Comparison of ENCODE assay signal across 8 cellular contexts in the genomic region with DNA sequence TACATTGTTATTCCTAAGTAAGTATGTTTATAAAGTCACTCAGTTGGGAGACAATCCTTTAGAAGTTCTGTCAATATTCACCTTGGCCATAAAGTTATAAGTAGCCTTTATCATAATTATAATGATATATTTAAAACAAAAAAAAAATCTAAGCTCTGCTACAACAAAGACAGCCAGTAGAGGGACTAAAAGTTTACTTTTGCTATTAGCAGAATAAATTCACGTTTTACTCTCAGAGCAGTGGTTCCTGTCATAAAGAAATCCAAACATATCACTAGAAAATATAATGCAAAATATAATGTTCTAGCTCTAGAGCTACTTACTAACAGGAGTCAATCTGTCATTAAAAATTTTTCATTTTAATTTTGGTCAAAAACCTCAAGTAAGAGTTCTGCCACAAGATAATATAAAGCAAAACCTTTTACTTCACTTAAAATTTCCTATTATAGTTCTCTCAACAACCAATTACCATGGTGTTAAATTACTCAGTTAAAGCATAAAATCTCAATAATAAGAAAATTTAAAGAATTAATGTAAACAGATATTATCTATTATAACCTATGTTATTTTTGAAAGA. TPM values are rescaled to one million over a fixed set of nuclear protein-coding genes. Genes with fewer than 3 reads are reported as not detected.
DNase-seq lines count a peak whose midpoint lies in the region; ATAC-seq and TF ChIP-seq lines count a peak whose summit lies in the region.

No MANE protein-coding gene starts in this region.

- H3K9me3 Mint-ChIP-seq in mesothelial cell of epicardium = no peaks in the 10 kb centered on the region
- H3K9me3 Mint-ChIP-seq in WTC11 = no peaks in the 10 kb centered on the region

- H3K9ac ChIP-seq in mammary epithelial cell (ENCODE audit: insufficient read depth, low read length) = no peak overlapping the region

- intact Hi-C loops in mammary epithelial cell (cut with micrococcal nuclease) = loop anchor here (2.0 kb wide), 2 partner anchors 18 to 362 kb away; a partner anchor contains a TSS
- intact Hi-C loops in sciatic nerve (cut with DNase I) = no loop called here

- no peak overlapping the region for H3K27ac Mint-ChIP-seq in mesothelial cell of epicardium
- H3K27ac Mint-ChIP-seq in WTC11 = no peak overlapping the region

- no peak for ATAC-seq in HG03135 (IDR thresholded peaks at IDR 0.05; ENCODE audit: unreplicated experiment)
- ATAC-seq in WTC11 = no peak
- ATAC-seq in sciatic nerve = no peak

- CTCF ChIA-PET in mammary epithelial cell (lab: Charles Lee; ENCODE audit: low non-redundant PET) = interaction anchor here (0.6 to 1.0 kb wide), 6 partner anchors 138 to 363 kb away, joined by 3 to 5 read pairs (median 3); no protein-coding TSS in a partner anchor
- CTCF ChIA-PET in WTC11 (lab: Charles Lee) = interaction anchor here (0.6 to 4.0 kb wide), 13 partner anchors 8 to 362 kb away, joined by 3 to 33 read pairs (median 4); a partner anchor contains a TSS

- no peaks in the 10 kb centered on the region for H3K4me1 ChIP-seq in mammary epithelial cell (ENCODE audit: insufficient read depth, low read length)

- 43% methylated on average over 1 of the region's 1 CpG for WGBS in mammary epithelial cell (ENCODE audit: low coverage, missing lambda C conversion rate)

- H3K4me2 ChIP-seq in mammary epithelial cell (ENCODE audit: insufficient read depth, low read depth, low read length) = no peak overlapping the region

- H3K79me2 ChIP-seq in mammary epithelial cell (ENCODE audit: insufficient read depth, low read length) = peaks cover 9% of the 10 kb centered on the region

- H4K20me1 ChIP-seq in mammary epithelial cell (ENCODE audit: insufficient read depth, low read length) = no peaks in the 10 kb centered on the region

- no peak overlapping the region for H2AFZ ChIP-seq in mammary epithelial cell (ENCODE audit: low read depth, low read length)

- DNase-seq in CD1c-positive myeloid dendritic cell (ENCODE audit: extremely low spot score) = peak; percentile 59
- DNase-seq in mammary epithelial cell = no peak
- DNase-seq in mesothelial cell of epicardium (ENCODE audit: low spot score in 2 of 2, unreplicated experiment in 2 of 2) = no peak
- DNase-seq in WTC11 (ENCODE audit: low spot score) = no peak
- DNase-seq in GOT3 (lab: John Stamatoyannopoulos, UW) = no peak
- no peak for DNase-seq in sciatic nerve (ENCODE audit: low spot score)

- H3K4me3 ChIP-seq in mammary epithelial cell (replicated peaks in 1 of 3; ENCODE audit: insufficient read depth in 1 of 3, low read depth in 2 of 3, low read length in 3 of 3) = no peak overlapping the region

- H3K4me1 Mint-ChIP-seq in mesothelial cell of epicardium = peaks cover 2% of the 10 kb centered on the region
- peaks cover 37% of the 10 kb centered on the region for H3K4me1 Mint-ChIP-seq in WTC11

- H3K4me3 Mint-ChIP-seq in mesothelial cell of epicardium (no peak overlapping the region), WTC11 (no peak overlapping the region)

- H3K36me3 Mint-ChIP-seq in mesothelial cell of epicardium (peaks cover 4% of the 10 kb centered on the region), WTC11 (peaks cover 7% of the 10 kb centered on the region)

- BruUV-seq in mammary epithelial cell (replicated peaks; lab: Mats Ljungman, UMichigan) = no TSS peak

- TF ChIP-seq CTCF in LNCAP (IDR thresholded peaks at IDR 0.05) (peak; percentile 49; the same call in 1 of the 2 replicates), mammary epithelial cell (conservative IDR thresholded peaks at IDR 0.05 in 1 of 2, IDR thresholded peaks at IDR 0.05 in 1 of 2; ENCODE audit: extremely low read depth in 1 of 2, insufficient read depth in 1 of 2, low read depth in 1 of 2, low read length in 2 of 2) (peak; percentile 53 to 60), mesothelial cell of epicardium (IDR thresholded peaks at IDR 0.05; ENCODE audit: unreplicated experiment) (peak; percentile 63), WTC11 (IDR thresholded peaks at IDR 0.05) (no peak; the same call in 1 of the 2 replicates)

- no peak overlapping the region for H3K27ac ChIP-seq in mammary epithelial cell (ENCODE audit: insufficient read depth, low read depth, low read length)

- POLR2A ChIA-PET in WTC11 (lab: Charles Lee) = interaction anchor here (0.6 to 1.0 kb wide), 2 partner anchors 18 to 308 kb away, joined by 3 read pairs; a partner anchor contains a TSS

- H3K9me3 ChIP-seq in mammary epithelial cell (replicated peaks; ENCODE audit: insufficient read depth, low read length) = no peaks in the 10 kb centered on the region

- in situ Hi-C loops in mammary epithelial cell (cut with MboI; ENCODE audit: low sequenced_read_pairs in 2 of 2) = no loop called here

- H3K36me3 ChIP-seq in mammary epithelial cell (ENCODE audit: insufficient read depth, low read length) = peaks cover 22% of the 10 kb centered on the region

- dilution Hi-C loops in mammary epithelial cell (cut with HindIII; ENCODE audit: low sequenced_read_pairs) = loop anchor here (25.0 kb wide), 1 partner anchor 352 kb away; no protein-coding TSS in a partner anchor

- no peaks in the 10 kb centered on the region for H3K27me3 ChIP-seq in mammary epithelial cell (ENCODE audit: insufficient read depth, low read length)

- no peaks in the 10 kb centered on the region for H3K27me3 Mint-ChIP-seq in mesothelial cell of epicardium (ENCODE audit: low read depth)
- no peaks in the 10 kb centered on the region for H3K27me3 Mint-ChIP-seq in WTC11 (ENCODE audit: low read depth)

TF ChIP-seq in WTC11, 78 proteins besides CTCF, POLR2A, EP300 and RAD21:
- no peak for TF ChIP-seq NFATC4 (CRISPR knock-in tag; IDR thresholded peaks at IDR 0.05)
TF ChIP-seq in WTC11: peak in this region for 0.

RNA-seq across cellular contexts. Expression of a gene that starts 17.7 kb away (rescaled TPM):
- total RNA-seq in mammary epithelial cell = 10 to 100 TPM; 57.8 to 65.7 TPM
- polyA plus RNA-seq in mammary epithelial cell = 17.4 TPM
- polyA minus RNA-seq in mammary epithelial cell = 106 TPM
- total RNA-seq in mesothelial cell of epicardium = 38.1 to 39.6 TPM (median 38.7 TPM) in 3 replicates
- 27.2 to 40.4 TPM (median 35.7 TPM) in 3 replicates for total RNA-seq in WTC11 (2021)
- 49.8 TPM for total RNA-seq in sciatic nerve
